ENCODE assay signal across 8 cellular contexts in genomic region chr19:10543420-10544241, GRCh38. TPM values are rescaled to one million over a fixed set of nuclear protein-coding genes. Genes with fewer than 3 reads are reported as not detected.
DNase-seq lines count a peak whose midpoint lies in the region; ATAC-seq and TF ChIP-seq lines count a peak whose summit lies in the region.

ATG4D (plus strand) TSS chr19:10543904; CDS start chr19:10544091, 187 bp downstream.

- H3K27me3 ChIP-seq in CD4-positive, alpha-beta memory T cell (ENCODE audit: insufficient read depth, low read length): no peaks in the 10 kb centered on the region
- peaks cover 8% of the 10 kb centered on the region; the same call in 1 of the 2 replicates for H3K27me3 ChIP-seq in KMS-11 (ENCODE audit: insufficient read depth, low read depth)

- H2AFZ ChIP-seq in KMS-11 (ENCODE audit: low read depth): peak within 1 kb of the TSS; percentile 59

- peaks cover 3 to 16% of the 10 kb centered on the region in 2 donors for H3K36me3 Mint-ChIP-seq in CD4-positive, alpha-beta memory T cell
- peaks cover 13% of the 10 kb centered on the region for H3K36me3 Mint-ChIP-seq in activated T-helper 2 cell treated with anti-CD3 and anti-CD28 coated beads, Interferon-gamma antibody, Interleukin-2, Interleukin-4, amounts not matched to agents 10 μg/mL and 5 μg/mL and 100 μg/mL, durations not matched to agents 14 hours and 24 hours and 36 hours (ENCODE audit: low read depth)
- no peaks in the 10 kb centered on the region for H3K36me3 Mint-ChIP-seq in natural killer cell treated with Interleukin-12 subunit alpha and Interleukin-12 subunit beta and Interleukin-15 and Interleukin-18, amount 100 ng/mL, for 72 hours
- peaks cover 3% of the 10 kb centered on the region for H3K36me3 Mint-ChIP-seq in stimulated activated naive CD8-positive, alpha-beta T cell treated with anti-CD3 and anti-CD28 coated beads, Interleukin-15, Interleukin-2, amounts not matched to agents 100 ng/mL and 50 ng/mL, for 24 hours (ENCODE audit: low read depth)

- POLR2A ChIA-PET in CD4-positive, alpha-beta memory T cell (lab: Charles Lee; ENCODE audit: partially characterized antibody): interaction anchor here (0.6 to 6.8 kb wide), 6 partner anchors 10 to 442 kb away, joined by 3 to 69 read pairs (median 4); partner anchors contain the start of genes CDKN2D and KRI1
- POLR2A ChIA-PET in RWPE1 (lab: Yijun Ruan, JAX; ENCODE audit: low non-redundant PET): no interaction called here

- H3K4me3 Mint-ChIP-seq in CD4-positive, alpha-beta memory T cell: peak within 1 kb of the TSS; percentile 89 to 94 (median 91)
- peak within 1 kb of the TSS; percentile 88 for H3K4me3 Mint-ChIP-seq in activated T-helper 2 cell treated with anti-CD3 and anti-CD28 coated beads, Interferon-gamma antibody, Interleukin-2, Interleukin-4, amounts not matched to agents 10 μg/mL and 5 μg/mL and 100 μg/mL, durations not matched to agents 14 hours and 24 hours and 36 hours (ENCODE audit: low read depth)
- peak within 1 kb of the TSS; percentile 94 for H3K4me3 Mint-ChIP-seq in natural killer cell treated with Interleukin-12 subunit alpha and Interleukin-12 subunit beta and Interleukin-15 and Interleukin-18, amount 100 ng/mL, for 72 hours
- H3K4me3 Mint-ChIP-seq in stimulated activated naive CD8-positive, alpha-beta T cell treated with anti-CD3 and anti-CD28 coated beads, Interleukin-15, Interleukin-2, amounts not matched to agents 100 ng/mL and 50 ng/mL, for 24 hours: peak within 1 kb of the TSS; percentile 87

- H3K9ac ChIP-seq in KMS-11: peak within 1 kb of the TSS; percentile 79

- peaks cover 9 to 20% (median 14%) of the 10 kb centered on the region in 4 donors for H3K4me1 Mint-ChIP-seq in CD4-positive, alpha-beta memory T cell
- H3K4me1 Mint-ChIP-seq in activated T-helper 2 cell treated with anti-CD3 and anti-CD28 coated beads, Interferon-gamma antibody, Interleukin-2, Interleukin-4, amounts not matched to agents 10 μg/mL and 5 μg/mL and 100 μg/mL, durations not matched to agents 14 hours and 24 hours and 36 hours (ENCODE audit: low read depth): peaks cover 8% of the 10 kb centered on the region
- peaks cover 10 to 15% of the 10 kb centered on the region in 2 donors for H3K4me1 Mint-ChIP-seq in natural killer cell treated with Interleukin-12 subunit alpha and Interleukin-12 subunit beta and Interleukin-15 and Interleukin-18, amount 100 ng/mL, for 72 hours (ENCODE audit: low read depth in 2 of 2)
- H3K4me1 Mint-ChIP-seq in stimulated activated naive CD8-positive, alpha-beta T cell treated with anti-CD3 and anti-CD28 coated beads, Interleukin-15, Interleukin-2, amounts not matched to agents 100 ng/mL and 50 ng/mL, for 24 hours (ENCODE audit: low read depth): peaks cover 10% of the 10 kb centered on the region

- DNase-seq in CD4-positive, alpha-beta memory T cell: peak; percentile 85 to 89 (median 85)
- peak; percentile 97 for DNase-seq in RWPE1 (ENCODE audit: low spot score)
- DNase-seq in activated T-helper 2 cell treated with anti-CD3 and anti-CD28 coated beads, Interferon-gamma antibody, Interleukin-2, Interleukin-4, amounts not matched to agents 10 μg/mL and 5 μg/mL and 100 μg/mL, durations not matched to agents 14 hours and 24 hours and 36 hours (ENCODE audit: low spot score): peak; percentile 72
- DNase-seq in fibroblast of pulmonary artery (ENCODE audit: low read depth): peak; percentile 62
- peak; percentile 80 for DNase-seq in natural killer cell treated with Interleukin-12 subunit alpha and Interleukin-12 subunit beta and Interleukin-15 and Interleukin-18, amount 100 ng/mL, for 72 hours (ENCODE audit: low spot score)

- H3K4me1 ChIP-seq in CD4-positive, alpha-beta memory T cell (ENCODE audit: insufficient read depth, low read length): peaks cover 18% of the 10 kb centered on the region
- peaks cover 29% of the 10 kb centered on the region for H3K4me1 ChIP-seq in KMS-11 (ENCODE audit: low read depth, poor library complexity, severe bottlenecking)

- intact Hi-C loops in CD4-positive, alpha-beta memory T cell (cut with micrococcal nuclease): loop anchor here (1.0 to 2.0 kb wide), 3 partner anchors 11 to 39 kb away; no protein-coding TSS in a partner anchor
- intact Hi-C loops in activated T-helper 2 cell treated with anti-CD3 and anti-CD28 coated beads, Interferon-gamma antibody, Interleukin-2, Interleukin-4, amounts not matched to agents 10 μg/mL and 5 μg/mL and 100 μg/mL, durations not matched to agents 14 hours and 24 hours and 36 hours (cut with micrococcal nuclease): loop anchor here (1.0 kb wide), 1 partner anchor 26 kb away; no protein-coding TSS in a partner anchor

- H3K79me2 ChIP-seq in KMS-11 (ENCODE audit: insufficient read depth, low read depth): peaks cover 14% of the 10 kb centered on the region; the same call in 1 of the 2 replicates

- peak; percentile 77 for ATAC-seq in GM21390 (IDR thresholded peaks at IDR 0.05; ENCODE audit: unreplicated experiment)
- peak; percentile 89 to 92 for ATAC-seq in natural killer cell treated with Interleukin-12 subunit alpha and Interleukin-12 subunit beta and Interleukin-15 and Interleukin-18, amount 100 ng/mL, for 72 hours

- CTCF ChIA-PET in CD4-positive, alpha-beta memory T cell (lab: Charles Lee; ENCODE audit: partially characterized antibody): interaction anchor here (1.0 to 3.8 kb wide), 12 partner anchors 9 to 156 kb away, joined by 3 to 51 read pairs (median 6); partner anchors contain the start of gene CDKN2D
- CTCF ChIA-PET in RWPE1 (lab: Yijun Ruan, JAX): interaction anchor here (0.5 kb wide), 1 partner anchor 22 kb away, joined by 3 read pairs; the partner anchor contains the start of gene KRI1

- no peaks in the 10 kb centered on the region for H4K20me1 ChIP-seq in KMS-11 (ENCODE audit: insufficient read depth)

- H3K9me3 ChIP-seq in CD4-positive, alpha-beta memory T cell (ENCODE audit: control insufficient read depth in 1 of 2, low read length in 2 of 2): no peaks in the 10 kb centered on the region

- H3K9me3 Mint-ChIP-seq in CD4-positive, alpha-beta memory T cell: no peaks in the 10 kb centered on the region
- H3K9me3 Mint-ChIP-seq in activated T-helper 2 cell treated with anti-CD3 and anti-CD28 coated beads, Interferon-gamma antibody, Interleukin-2, Interleukin-4, amounts not matched to agents 10 μg/mL and 5 μg/mL and 100 μg/mL, durations not matched to agents 14 hours and 24 hours and 36 hours: no peaks in the 10 kb centered on the region
- H3K9me3 Mint-ChIP-seq in natural killer cell treated with Interleukin-12 subunit alpha and Interleukin-12 subunit beta and Interleukin-15 and Interleukin-18, amount 100 ng/mL, for 72 hours: no peaks in the 10 kb centered on the region
- no peaks in the 10 kb centered on the region for H3K9me3 Mint-ChIP-seq in stimulated activated naive CD8-positive, alpha-beta T cell treated with anti-CD3 and anti-CD28 coated beads, Interleukin-15, Interleukin-2, amounts not matched to agents 100 ng/mL and 50 ng/mL, for 24 hours

- H3K27me3 Mint-ChIP-seq in CD4-positive, alpha-beta memory T cell: peaks cover 5 to 10% of the 10 kb centered on the region in 2 donors
- peaks cover 14% of the 10 kb centered on the region for H3K27me3 Mint-ChIP-seq in activated T-helper 2 cell treated with anti-CD3 and anti-CD28 coated beads, Interferon-gamma antibody, Interleukin-2, Interleukin-4, amounts not matched to agents 10 μg/mL and 5 μg/mL and 100 μg/mL, durations not matched to agents 14 hours and 24 hours and 36 hours (ENCODE audit: low read depth)
- H3K27me3 Mint-ChIP-seq in natural killer cell treated with Interleukin-12 subunit alpha and Interleukin-12 subunit beta and Interleukin-15 and Interleukin-18, amount 100 ng/mL, for 72 hours: no peaks in the 10 kb centered on the region
- H3K27me3 Mint-ChIP-seq in stimulated activated naive CD8-positive, alpha-beta T cell treated with anti-CD3 and anti-CD28 coated beads, Interleukin-15, Interleukin-2, amounts not matched to agents 100 ng/mL and 50 ng/mL, for 24 hours: peaks cover 9% of the 10 kb centered on the region

- peak within 1 kb of the TSS; percentile 83 to 97 (median 91) for H3K27ac Mint-ChIP-seq in CD4-positive, alpha-beta memory T cell
- H3K27ac Mint-ChIP-seq in activated T-helper 2 cell treated with anti-CD3 and anti-CD28 coated beads, Interferon-gamma antibody, Interleukin-2, Interleukin-4, amounts not matched to agents 10 μg/mL and 5 μg/mL and 100 μg/mL, durations not matched to agents 14 hours and 24 hours and 36 hours: peak within 1 kb of the TSS; percentile 78
- H3K27ac Mint-ChIP-seq in natural killer cell treated with Interleukin-12 subunit alpha and Interleukin-12 subunit beta and Interleukin-15 and Interleukin-18, amount 100 ng/mL, for 72 hours: peak within 1 kb of the TSS; percentile 79 to 87
- peak within 1 kb of the TSS; percentile 62 for H3K27ac Mint-ChIP-seq in stimulated activated naive CD8-positive, alpha-beta T cell treated with anti-CD3 and anti-CD28 coated beads, Interleukin-15, Interleukin-2, amounts not matched to agents 100 ng/mL and 50 ng/mL, for 24 hours

- peak within 1 kb of the TSS; percentile 86 for H3K27ac ChIP-seq in CD4-positive, alpha-beta memory T cell (ENCODE audit: low read depth, low read length)
- H3K27ac ChIP-seq in KMS-11 (peak within 1 kb of the TSS; percentile 32), RWPE1 (peak within 1 kb of the TSS; percentile 82)

- H3K4me2 ChIP-seq in KMS-11: peak within 1 kb of the TSS; percentile 91

- H3K36me3 ChIP-seq in CD4-positive, alpha-beta memory T cell (ENCODE audit: insufficient read depth, low read length): peaks cover 15% of the 10 kb centered on the region
- H3K36me3 ChIP-seq in KMS-11 (ENCODE audit: insufficient read depth): no peaks in the 10 kb centered on the region

- peak within 1 kb of the TSS; percentile 49 to 66 for H3K4me3 ChIP-seq in CD4-positive, alpha-beta memory T cell (ENCODE audit: low read length in 2 of 2)
- H3K4me3 ChIP-seq in KMS-11 (IDR thresholded peaks at IDR 0.05; ENCODE audit: insufficient read depth, low read depth, low read length): no peak within 1 kb of the TSS
- peak within 1 kb of the TSS; percentile 67 for H3K4me3 ChIP-seq in fibroblast of pulmonary artery (replicated peaks; ENCODE audit: low read depth, low read length)

- TF ChIP-seq CTCF in KMS-11 (conservative IDR thresholded peaks at IDR 0.05; ENCODE audit: low read depth, low read length) (no peak), RWPE1 (conservative IDR thresholded peaks at IDR 0.05; ENCODE audit: low read depth) (no peak), fibroblast of pulmonary artery (IDR thresholded peaks at IDR 0.05; ENCODE audit: low read length, missing control alignments) (no peak)

RNA-seq across cellular contexts. Expression of gene ATG4D, which starts in this region (rescaled TPM):
- 10 to 100 TPM; 51.5 to 58.6 TPM for total RNA-seq in CD4-positive, alpha-beta memory T cell
- polyA plus RNA-seq in CD4-positive, alpha-beta memory T cell: 10 to 100 TPM in 1 of 2 donors, 1 to 10 TPM in 1; 9.3 to 22.1 TPM
- 34.1 and 37.2 TPM in 2 replicates for total RNA-seq in activated T-helper 2 cell treated with anti-CD3 and anti-CD28 coated beads, Interferon-gamma antibody, Interleukin-2, Interleukin-4, amounts not matched to agents 10 μg/mL and 5 μg/mL and 100 μg/mL, durations not matched to agents 14 hours and 24 hours and 36 hours
- 10 to 100 TPM; 67.4 to 71.0 TPM for total RNA-seq in natural killer cell treated with Interleukin-12 subunit alpha and Interleukin-12 subunit beta and Interleukin-15 and Interleukin-18, amount 100 ng/mL, for 72 hours

Comparison
In these comparisons a context has a peak if more than half of its experiments do, and no peak if none do; other contexts are left out.
1. H3K27ac ChIP-seq: peak in every context shown above with its lines; median percentile 86 in CD4-positive, alpha-beta memory T cell; 82 in RWPE1; 32 in KMS-11.